ENCODE assay signal across 11 cellular contexts in genomic region chr20:35263609-35264223, GRCh38. TPM values are rescaled to one million over a fixed set of nuclear protein-coding genes. Genes with fewer than 3 reads are reported as not detected.
DNase-seq lines count a peak whose midpoint lies in the region; ATAC-seq, FAIRE-seq and TF ChIP-seq lines count a peak whose summit lies in the region.
"Had no signal": no experiment of that assay in that cellular context is flagged by ENCODE, and none has a peak within 500 bp of the region (broad histone marks: within the 10 kb centered on the region; RNA-seq: fewer than 3 reads in every experiment).

No MANE protein-coding gene starts in this region.

- H3K4me3 Mint-ChIP-seq in natural killer cell = no peak overlapping the region

- H3K9me3 ChIP-seq in body of pancreas (no peaks in the 10 kb centered on the region), left lung (no peaks in the 10 kb centered on the region), small intestine (ENCODE audit: control insufficient read depth, low read depth) (no peaks in the 10 kb centered on the region)

- 42 to 44% methylated on average over 9 to 15 of the region's 15 CpGs for WGBS in body of pancreas, 2 donors
- WGBS in small intestine, 3 donors = 53 to 70% (median 60%) methylated on average over 14 to 15 of the region's 15 CpGs

- TF ChIP-seq CTCF in body of pancreas (IDR thresholded peaks at IDR 0.05) (no peak), left lung (IDR thresholded peaks at IDR 0.05) (no peak), GM13977 (IDR thresholded peaks at IDR 0.05; ENCODE audit: extremely low read depth, insufficient read depth, missing control alignments) (no peak), natural killer cell (IDR thresholded peaks at IDR 0.05) (no peak)

- H3K36me3 ChIP-seq in body of pancreas (replicated peaks in 1 of 2; ENCODE audit: insufficient read depth in 1 of 2, low read depth in 2 of 2) = no peaks in the 10 kb centered on the region
- H3K36me3 ChIP-seq in left lung = peaks cover 0 to 37% of the 10 kb centered on the region in 2 donors
- peaks cover 2 to 5% of the 10 kb centered on the region in 2 donors for H3K36me3 ChIP-seq in small intestine (ENCODE audit: control insufficient read depth in 2 of 2, insufficient read depth in 2 of 2, low read length in 2 of 2)

- peak; percentile 4 for FAIRE-seq in HTR-8/SVneo (lab: Jason Lieb, UNC)
- FAIRE-seq in small intestine (lab: Jason Lieb, UNC) = no peak

- no peaks in the 10 kb centered on the region for H3K9me3 Mint-ChIP-seq in natural killer cell

- H3K27ac Mint-ChIP-seq in natural killer cell = no peak overlapping the region

- no peaks in the 10 kb centered on the region for H3K27me3 Mint-ChIP-seq in natural killer cell (ENCODE audit: low read depth in 2 of 2)

- DNase-seq in HTR-8/SVneo (ENCODE audit: insufficient read length, low spot score) (no peak), body of pancreas (peak; percentile 67 to 85 (median 80)), left lung (peak; percentile 68 to 84), small intestine (peak; percentile 48), NCI-H2081 treated with DMSO at 0.1 percent for 48 hours (lab: John Stamatoyannopoulos, UW) (no peak), GM13977 (ENCODE audit: low spot score) (no peak), natural killer cell (no peak)
- DNase-seq: NCI-H1417 had no signal

- ATAC-seq in body of pancreas = peak; percentile 85
- peak; percentile 85 for ATAC-seq in left lung
- ATAC-seq in natural killer cell = no peak
- no peak for ATAC-seq in GM21526 (IDR thresholded peaks at IDR 0.05; ENCODE audit: low FRiP score, unreplicated experiment)

- H3K27ac ChIP-seq in body of pancreas (peak overlapping the region; percentile 70 to 91 (median 87)), left lung (peak overlapping the region; percentile 71 to 76), small intestine (ENCODE audit: low read depth in 1 of 2, low read length in 1 of 2) (peak overlapping the region in 1 of 2 donors; percentile 57)
- H3K27ac ChIP-seq: SK-N-MC had no signal

- no peaks in the 10 kb centered on the region for H3K27me3 ChIP-seq in body of pancreas
- H3K27me3 ChIP-seq in left lung = no peaks in the 10 kb centered on the region
- H3K27me3 ChIP-seq in small intestine (ENCODE audit: control insufficient read depth in 2 of 2, insufficient read depth in 2 of 2, low read length in 2 of 2) = no peaks in the 10 kb centered on the region

- in situ Hi-C loops in GM13977 (cut with MboI; ENCODE audit: low pct_unique_long_range_greater_than_20kb, low sequenced_read_pairs, unreplicated experiment) = no loop called here

- H3K4me1 ChIP-seq in body of pancreas (peaks cover 16% of the 10 kb centered on the region), left lung (peaks cover 0 to 8% of the 10 kb centered on the region in 2 donors), small intestine (ENCODE audit: control insufficient read depth in 2 of 2, insufficient read depth in 1 of 2, low read depth in 1 of 2, low read length in 1 of 2) (peaks cover 0 to 7% of the 10 kb centered on the region in 2 donors)

- peak; percentile 73 to 84 (median 80) for TF ChIP-seq POLR2A in body of pancreas (IDR thresholded peaks at IDR 0.05)

- H3K4me1 Mint-ChIP-seq in natural killer cell = peaks cover 0 to 8% of the 10 kb centered on the region in 2 donors

- H3K4me3 ChIP-seq in body of pancreas (no peak overlapping the region), left lung (peak overlapping the region in 1 of 2 donors; percentile 22), small intestine (ENCODE audit: low read depth in 1 of 2, low read length in 2 of 2) (no peak overlapping the region)
- H3K4me3 ChIP-seq: SK-N-MC had no signal

- no peaks in the 10 kb centered on the region for H3K36me3 Mint-ChIP-seq in natural killer cell

- intact Hi-C loops in body of pancreas (cut with DNase I) (no loop called here), left lung (cut with DNase I) (no loop called here), natural killer cell (cut with micrococcal nuclease) (no loop called here)

RNA-seq across cellular contexts. Expression of gene MMP24OS, which starts 14.2 kb away (rescaled TPM):
- total RNA-seq in body of pancreas = 10 to 100 TPM; 20.4 to 27.5 TPM
- total RNA-seq in left lung = 100 to 1,000 TPM in 1 of 2 donors, 10 to 100 TPM in 1; 75.7 to 109 TPM
- 10 to 100 TPM; 28.4 to 88.8 (median 57.8) TPM for polyA plus RNA-seq in small intestine
- total RNA-seq in natural killer cell = 10 to 100 TPM; 76.5 to 92.7 (median 86.6) TPM

RNA-seq across cellular contexts. Expression of gene EIF6, which starts 20.9 kb away (rescaled TPM):
- total RNA-seq in body of pancreas (10 to 100 TPM; 23.3 to 35.6 TPM), left lung (100 to 1,000 TPM in 1 of 2 donors, 10 to 100 TPM in 1; 96.9 to 110 TPM), natural killer cell (10 to 100 TPM; 73.9 to 81.4 (median 79.0) TPM)
- 100 to 1,000 TPM; 255 to 394 (median 313) TPM for polyA plus RNA-seq in small intestine

RNA-seq across cellular contexts. Expression of gene FAM83C, which starts 28.5 kb away (rescaled TPM):
- total RNA-seq in body of pancreas = not detected
- not detected for total RNA-seq in left lung
- polyA plus RNA-seq in small intestine = under 1 TPM in 1 of 3 donors, not detected in 2; 0.27 TPM
- total RNA-seq in natural killer cell = not detected
- total RNA-seq: posterior vena cava had no signal

RNA-seq across cellular contexts. Expression of gene MMP24, which starts 37.2 kb away (rescaled TPM):
- total RNA-seq in body of pancreas (1 to 10 TPM; 3.0 to 9.3 TPM), left lung (10 to 100 TPM in 1 of 2 donors, 1 to 10 TPM in 1; 7.3 to 24.9 TPM), natural killer cell (under 1 TPM; 0.14 to 0.18 (median 0.16) TPM)
- polyA plus RNA-seq in small intestine = 1 to 10 TPM in 1 of 3 donors, under 1 TPM in 2; 0.54 to 1.3 (median 0.67) TPM

Comparison
In these comparisons a context has a peak if more than half of its experiments do, and no peak if none do; other contexts are left out.
1. DNase-seq: peak in body of pancreas (4 of 4), left lung (2 of 2) and small intestine (single experiment); none in HTR-8/SVneo (single experiment), NCI-H2081 treated with DMSO at 0.1 percent for 48 hours (single experiment), GM13977 (single experiment) and natural killer cell (single experiment).
2. ATAC-seq: peak in body of pancreas (single experiment) and left lung (single experiment); none in natural killer cell (0 of 3) and GM21526 (single experiment).